Comparison of ENCODE assay signal across 8 cellular contexts in genomic region chr7:54757711-54758110, GRCh38. TPM values are rescaled to one million over a fixed set of nuclear protein-coding genes. Genes with fewer than 3 reads are reported as not detected.
A peak's percentile ranks its signal among the peaks of the same experiment; 100 is the strongest.
DNase-seq lines count a peak whose midpoint lies in the region; ATAC-seq and TF ChIP-seq lines count a peak whose summit lies in the region.

No MANE protein-coding gene starts in this region.

- peak overlapping the region; percentile 95 for H3K4me2 ChIP-seq in PC-9

- TF ChIP-seq CTCF in PC-9 (conservative IDR thresholded peaks at IDR 0.05), result no peak
- TF ChIP-seq CTCF in epithelial cell of proximal tubule (conservative IDR thresholded peaks at IDR 0.05; ENCODE audit: low read depth, low read length), result no peak
- no peak for TF ChIP-seq CTCF in psoas muscle (IDR thresholded peaks at IDR 0.05)

- H3K4me3 ChIP-seq in PC-9 (peak overlapping the region; percentile 77), epithelial cell of proximal tubule (ENCODE audit: low read depth, low read length) (peak overlapping the region; percentile 81), psoas muscle (peak overlapping the region; percentile 99)

- no peaks in the 10 kb centered on the region for H3K9me2 ChIP-seq in PC-9 (ENCODE audit: insufficient read depth)

- H3K36me3 ChIP-seq in PC-9 (ENCODE audit: low read depth), result peaks cover 48% of the 10 kb centered on the region
- peaks cover 3 to 35% of the 10 kb centered on the region in 2 donors for H3K36me3 ChIP-seq in psoas muscle (ENCODE audit: insufficient read depth in 1 of 2, low read depth in 1 of 2)

- CTCF ChIA-PET in PC-9 (lab: Charles Lee), result interaction anchor here (0.6 to 2.2 kb wide), 2 partner anchors 78 to 498 kb away, joined by 4 to 13 read pairs; no protein-coding TSS in a partner anchor

- POLR2A ChIA-PET in PC-9 (lab: Charles Lee; ENCODE audit: unreplicated experiment), result no interaction called here

- H3K9me3 ChIP-seq in PC-9 (ENCODE audit: insufficient read depth, low read depth) (no peaks in the 10 kb centered on the region), psoas muscle (no peaks in the 10 kb centered on the region)

- intact Hi-C loops in PC-9 (cut with micrococcal nuclease; ENCODE audit: unreplicated experiment) (loop anchor here (5.0 kb wide), 1 partner anchor 610 kb away; the partner anchor contains the start of gene LANCL2), psoas muscle (cut with DNase I) (loop anchor here (5.0 to 10.0 kb wide), 2 partner anchors 1127 to 1205 kb away; partner anchors contain the start of genes NIPSNAP2 (in 1 of the 2) and ZNF713 (in 1 of the 2))

- no peak overlapping the region for H2AFZ ChIP-seq in PC-9

- 61 to 67% (median 63%) methylated on average over 6 of the region's 6 CpGs for WGBS in psoas muscle, 3 donors

- peaks cover 19% of the 10 kb centered on the region for H3F3A ChIP-seq in PC-9 (ENCODE audit: insufficient read depth, low read depth)

- H3K27ac ChIP-seq in PC-9 (no peak overlapping the region), psoas muscle (no peak overlapping the region)

- BruUV-seq in PC-9 (replicated peaks; lab: Mats Ljungman, UMichigan), result no TSS peak

- H4K20me1 ChIP-seq in PC-9 (ENCODE audit: insufficient read depth), result peaks cover 56% of the 10 kb centered on the region

- no peaks in the 10 kb centered on the region for H3K27me3 ChIP-seq in PC-9 (ENCODE audit: insufficient read depth, low read depth)
- H3K27me3 ChIP-seq in psoas muscle (ENCODE audit: insufficient read depth in 3 of 3, low read length in 2 of 3), result no peaks in the 10 kb centered on the region

- H3K79me2 ChIP-seq in PC-9 (ENCODE audit: low read depth), result peaks cover 79% of the 10 kb centered on the region

- H3K4me1 ChIP-seq in PC-9 (replicated peaks; ENCODE audit: insufficient read depth) (peaks cover 20% of the 10 kb centered on the region), psoas muscle (peaks cover 22% of the 10 kb centered on the region)

- no peak for ATAC-seq in psoas muscle
- no peak for ATAC-seq in GM18498 (IDR thresholded peaks at IDR 0.05; ENCODE audit: unreplicated experiment)

- DNase-seq in GM03348 (ENCODE audit: low spot score) (peak; percentile 21), PC-9 (no peak), epithelial cell of proximal tubule (ENCODE audit: low read depth) (no peak), psoas muscle (no peak), DMS79 treated with DMSO at 0.1 percent for 48 hours (lab: John Stamatoyannopoulos, UW) (no peak), SK-N-DZ (ENCODE audit: low spot score) (no peak), midbrain (lab: John Stamatoyannopoulos, UW) (no peak)

RNA-seq across cellular contexts. Expression of gene SEC61G, which starts 1.3 kb away (rescaled TPM):
- 203 and 261 TPM in 2 replicates for total RNA-seq in PC-9 (2021)
- total RNA-seq in epithelial cell of proximal tubule, result 295 and 716 TPM in 2 replicates
- 10 to 100 TPM; 44.1 to 67.8 (median 56.4) TPM for total RNA-seq in psoas muscle
- 100 to 1,000 TPM; 193 to 423 (median 242) TPM for polyA plus RNA-seq in psoas muscle
- polyA plus RNA-seq in SK-N-DZ (2014; cell fraction: cytosol; rRNA removed), result 1,861 and 2,150 TPM in 2 replicates
- polyA plus RNA-seq in SK-N-DZ (2014; cell fraction: nucleus; rRNA removed), result 992 and 1,718 TPM in 2 replicates
